Comparison of ENCODE assay signal across 8 cellular contexts in the genomic region with DNA sequence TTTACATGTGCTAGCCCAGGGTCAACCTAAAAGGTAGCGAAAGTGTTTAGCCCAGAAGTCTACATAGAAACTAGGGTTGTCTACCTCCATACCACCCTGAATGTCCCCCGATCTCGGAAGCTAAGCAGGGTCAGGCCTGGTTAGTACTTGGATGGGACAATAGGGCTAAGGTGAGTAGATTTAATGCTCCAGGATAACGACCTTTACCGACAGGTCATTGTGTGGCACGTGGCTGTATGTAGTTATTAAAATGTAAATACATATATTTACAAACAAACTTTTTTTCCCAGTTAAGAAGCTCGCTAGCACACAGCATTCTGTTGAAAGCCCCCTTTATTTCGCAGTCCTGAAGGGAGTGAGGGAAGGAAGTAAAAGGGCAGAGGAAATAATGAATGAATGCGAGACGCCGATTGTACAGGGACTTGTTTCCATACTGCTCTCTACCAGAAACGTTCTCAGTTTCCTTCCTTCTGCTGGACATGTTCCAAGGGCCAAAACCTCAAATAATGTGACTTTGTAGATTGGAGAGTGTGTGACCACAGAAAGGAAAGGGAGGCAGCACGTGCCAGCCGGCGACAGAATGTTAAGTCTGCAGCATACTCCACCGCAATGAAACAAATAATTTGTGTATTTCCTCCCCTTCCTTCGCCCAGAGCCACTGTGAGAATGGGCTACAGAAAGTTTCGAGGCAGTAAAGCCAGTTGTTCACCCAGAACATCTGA. TPM values are rescaled to one million over a fixed set of nuclear protein-coding genes. Genes with fewer than 3 reads are reported as not detected.
A peak's percentile ranks its signal among the peaks of the same experiment; 100 is the strongest.
DNase-seq lines count a peak whose midpoint lies in the region; ATAC-seq and TF ChIP-seq lines count a peak whose summit lies in the region.

No MANE protein-coding gene starts in this region.

- no peaks in the 10 kb centered on the region for H3K27me3 ChIP-seq in foreskin keratinocyte
- H3K27me3 ChIP-seq in ovary = no peaks in the 10 kb centered on the region

- H3K27ac ChIP-seq in foreskin keratinocyte (peak overlapping the region; percentile 63), ovary (peak overlapping the region in 1 of 2 donors; percentile 54)

- peak overlapping the region; percentile 97 for H3K27ac Mint-ChIP-seq in activated T-helper 2 cell treated with anti-CD3 and anti-CD28 coated beads, Interferon-gamma antibody, Interleukin-2, Interleukin-4, amounts not matched to agents 10 μg/mL and 5 μg/mL and 100 μg/mL, durations not matched to agents 14 hours and 24 hours and 36 hours

- H3K36me3 Mint-ChIP-seq in activated T-helper 2 cell treated with anti-CD3 and anti-CD28 coated beads, Interferon-gamma antibody, Interleukin-2, Interleukin-4, amounts not matched to agents 10 μg/mL and 5 μg/mL and 100 μg/mL, durations not matched to agents 14 hours and 24 hours and 36 hours (ENCODE audit: low read depth) = peaks cover 31% of the 10 kb centered on the region

- peaks cover 9% of the 10 kb centered on the region for H3K4me1 ChIP-seq in foreskin keratinocyte
- no peaks in the 10 kb centered on the region for H3K4me1 ChIP-seq in ovary (ENCODE audit: insufficient read depth)

- no peak for TF ChIP-seq POLR2A in ovary (IDR thresholded peaks at IDR 0.05)

- no peak for TF ChIP-seq EP300 in ovary (IDR thresholded peaks at IDR 0.05)

- H3K4me3 ChIP-seq in ovary = peak overlapping the region; percentile 66

- TF ChIP-seq CTCF in foreskin keratinocyte (conservative IDR thresholded peaks at IDR 0.05) (no peak), ovary (IDR thresholded peaks at IDR 0.05) (no peak)

- peak overlapping the region; percentile 94 for H3K4me3 Mint-ChIP-seq in activated T-helper 2 cell treated with anti-CD3 and anti-CD28 coated beads, Interferon-gamma antibody, Interleukin-2, Interleukin-4, amounts not matched to agents 10 μg/mL and 5 μg/mL and 100 μg/mL, durations not matched to agents 14 hours and 24 hours and 36 hours (ENCODE audit: low read depth)

- intact Hi-C loops in activated T-helper 2 cell treated with anti-CD3 and anti-CD28 coated beads, Interferon-gamma antibody, Interleukin-2, Interleukin-4, amounts not matched to agents 10 μg/mL and 5 μg/mL and 100 μg/mL, durations not matched to agents 14 hours and 24 hours and 36 hours (cut with micrococcal nuclease) = loop anchor here (1.0 to 10.0 kb wide), 8 partner anchors 9 to 645 kb away; partner anchors contain the start of genes FUCA2, HIVEP2, LTV1 and SF3B5
- intact Hi-C loops in ovary (cut with DNase I) = no loop called here

- DNase-seq in NCI-H510A treated with DMSO at 0.1 percent for 48 hours (lab: John Stamatoyannopoulos, UW) = peak; percentile 31
- no peak for DNase-seq in NCI-H510A (lab: John Stamatoyannopoulos, UW)
- DNase-seq in NCI-H526 treated with DMSO at 0.1 percent for 48 hours (lab: John Stamatoyannopoulos, UW) = peak; percentile 33
- peak; percentile 36 for DNase-seq in activated T-helper 2 cell treated with anti-CD3 and anti-CD28 coated beads, Interferon-gamma antibody, Interleukin-2, Interleukin-4, amounts not matched to agents 10 μg/mL and 5 μg/mL and 100 μg/mL, durations not matched to agents 14 hours and 24 hours and 36 hours (ENCODE audit: low spot score)
- DNase-seq in foreskin keratinocyte = peak in 1 of 2 donors; percentile 31
- no peak for DNase-seq in ovary
- no peak for DNase-seq in NCI-H1048 (lab: John Stamatoyannopoulos, UW)

- H3K9me3 Mint-ChIP-seq in activated T-helper 2 cell treated with anti-CD3 and anti-CD28 coated beads, Interferon-gamma antibody, Interleukin-2, Interleukin-4, amounts not matched to agents 10 μg/mL and 5 μg/mL and 100 μg/mL, durations not matched to agents 14 hours and 24 hours and 36 hours = no peaks in the 10 kb centered on the region

- H3K4me1 Mint-ChIP-seq in activated T-helper 2 cell treated with anti-CD3 and anti-CD28 coated beads, Interferon-gamma antibody, Interleukin-2, Interleukin-4, amounts not matched to agents 10 μg/mL and 5 μg/mL and 100 μg/mL, durations not matched to agents 14 hours and 24 hours and 36 hours (ENCODE audit: low read depth) = peaks cover 39% of the 10 kb centered on the region

- H3K27me3 Mint-ChIP-seq in activated T-helper 2 cell treated with anti-CD3 and anti-CD28 coated beads, Interferon-gamma antibody, Interleukin-2, Interleukin-4, amounts not matched to agents 10 μg/mL and 5 μg/mL and 100 μg/mL, durations not matched to agents 14 hours and 24 hours and 36 hours (ENCODE audit: low read depth) = no peaks in the 10 kb centered on the region

- 2% methylated on average over 18 of the region's 18 CpGs for WGBS in ovary, 3 donors

- H3K36me3 ChIP-seq in ovary = no peaks in the 10 kb centered on the region

- ATAC-seq in HG02610 (IDR thresholded peaks at IDR 0.05; ENCODE audit: unreplicated experiment) (peak; percentile 1), foreskin keratinocyte (peak; percentile 7)

- H3K9me3 ChIP-seq in ovary = no peaks in the 10 kb centered on the region

RNA-seq across cellular contexts. Expression of gene ADAT2, which starts 0.6 kb away (rescaled TPM):
- 35.7 and 37.6 TPM in 2 replicates for total RNA-seq in activated T-helper 2 cell treated with anti-CD3 and anti-CD28 coated beads, Interferon-gamma antibody, Interleukin-2, Interleukin-4, amounts not matched to agents 10 μg/mL and 5 μg/mL and 100 μg/mL, durations not matched to agents 14 hours and 24 hours and 36 hours
- 8.8 and 11.9 TPM in 2 replicates for total RNA-seq in foreskin keratinocyte
- 4.8 and 6.2 TPM in 2 replicates for polyA plus RNA-seq in foreskin keratinocyte
- total RNA-seq in ovary = 1 to 10 TPM; 2.5 to 6.1 (median 4.6) TPM
- polyA plus RNA-seq in ovary = 1 to 10 TPM; 1.9 to 5.1 TPM

RNA-seq across cellular contexts. Expression of gene PEX3, which starts 0.7 kb away (rescaled TPM):
- 21.4 and 23.6 TPM in 2 replicates for total RNA-seq in activated T-helper 2 cell treated with anti-CD3 and anti-CD28 coated beads, Interferon-gamma antibody, Interleukin-2, Interleukin-4, amounts not matched to agents 10 μg/mL and 5 μg/mL and 100 μg/mL, durations not matched to agents 14 hours and 24 hours and 36 hours
- 30.1 and 35.8 TPM in 2 replicates for total RNA-seq in foreskin keratinocyte
- 22.5 and 28.0 TPM in 2 replicates for polyA plus RNA-seq in foreskin keratinocyte
- 10 to 100 TPM; 15.5 to 29.3 (median 21.0) TPM for total RNA-seq in ovary
- 10 to 100 TPM; 12.0 to 17.6 TPM for polyA plus RNA-seq in ovary

Comparison
In these comparisons a context has a peak if more than half of its experiments do, and no peak if none do; other contexts are left out.
1. DNase-seq: peak in NCI-H510A treated with DMSO at 0.1 percent for 48 hours (single experiment), NCI-H526 treated with DMSO at 0.1 percent for 48 hours (single experiment) and activated T-helper 2 cell treated with anti-CD3 and anti-CD28 coated beads, Interferon-gamma antibody, Interleukin-2, Interleukin-4, amounts not matched to agents 10 μg/mL and 5 μg/mL and 100 μg/mL, durations not matched to agents 14 hours and 24 hours and 36 hours (single experiment); none in NCI-H510A (single experiment), ovary (0 of 5) and NCI-H1048 (single experiment).